In the genomic region with DNA sequence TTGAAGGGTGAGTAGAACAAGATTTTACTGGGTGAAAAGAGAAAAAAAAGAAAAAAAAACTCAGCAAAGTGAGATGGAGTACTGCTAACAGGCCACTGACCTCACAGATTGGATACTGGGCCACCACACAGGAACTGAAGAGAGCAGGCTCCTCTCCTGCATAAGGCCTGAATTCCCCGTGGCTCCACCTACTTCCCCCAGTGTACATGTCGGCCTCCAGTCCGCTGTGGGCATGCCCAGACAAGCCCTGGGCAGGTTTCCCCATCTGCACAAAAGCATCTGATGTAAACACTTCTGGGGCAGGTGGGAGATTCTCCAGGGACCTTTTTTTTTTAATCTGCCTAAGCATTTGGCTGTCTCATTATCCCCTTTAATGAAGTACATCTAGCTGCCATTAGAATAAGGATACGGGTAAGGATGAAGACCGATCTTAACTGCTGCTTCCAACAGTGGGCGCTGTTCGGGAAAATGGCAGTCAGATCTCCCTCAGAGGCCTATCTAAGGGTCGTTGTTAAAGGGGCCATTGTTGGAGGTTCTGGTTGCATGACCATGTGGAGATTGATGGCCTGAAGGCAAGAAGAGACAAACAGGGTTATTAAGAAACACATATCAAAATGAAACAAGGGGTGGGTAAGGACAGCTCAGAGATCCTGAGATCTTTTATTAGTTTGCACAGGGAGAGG, we compare ENCODE assay signal across 10 cellular contexts. TPM values are rescaled to one million over a fixed set of nuclear protein-coding genes. Genes with fewer than 3 reads are reported as not detected.
DNase-seq lines count a peak whose midpoint lies in the region; ATAC-seq and TF ChIP-seq lines count a peak whose summit lies in the region.
"Had no signal": no experiment of that assay in that cellular context is flagged by ENCODE, and none has a peak within 500 bp of the region (broad histone marks: within the 10 kb centered on the region; RNA-seq: fewer than 3 reads in every experiment).

No MANE protein-coding gene starts in this region.

- H2AFZ ChIP-seq in neuronal stem cell (ENCODE audit: low read length) = peak overlapping the region; percentile 62

- no peak overlapping the region for H3K4me2 ChIP-seq in neuronal stem cell (ENCODE audit: insufficient read depth, low read length, poor library complexity, severe bottlenecking)

- H3K27me3 ChIP-seq in neuronal stem cell (ENCODE audit: control insufficient read depth in 3 of 3, insufficient read depth in 3 of 3, low read depth in 1 of 3, low read length in 3 of 3) (no peaks in the 10 kb centered on the region), body of pancreas (no peaks in the 10 kb centered on the region)

- no peak overlapping the region for H3K27ac ChIP-seq in neuronal stem cell (replicated peaks; ENCODE audit: low read length)
- no peak overlapping the region for H3K27ac ChIP-seq in body of pancreas

- H3K36me3 ChIP-seq in neuronal stem cell (replicated peaks in 1 of 2; ENCODE audit: control insufficient read depth in 2 of 2, insufficient read depth in 2 of 2, low read length in 2 of 2) (no peaks in the 10 kb centered on the region), body of pancreas (replicated peaks in 1 of 2; ENCODE audit: insufficient read depth in 1 of 2, low read depth in 2 of 2) (no peaks in the 10 kb centered on the region)

- H3K27me3 Mint-ChIP-seq in activated CD4-positive, alpha-beta T cell treated with anti-CD3 and anti-CD28 coated beads, Interleukin-2, amount 10 ng/mL, durations not matched to agents 24 days and 14 days = peaks cover 2% of the 10 kb centered on the region

- no peak overlapping the region for H3K23ac ChIP-seq in neuronal stem cell (ENCODE audit: low read depth, low read length, poor library complexity)

- H3K36me3 Mint-ChIP-seq in activated CD4-positive, alpha-beta T cell treated with anti-CD3 and anti-CD28 coated beads, Interleukin-2, amount 10 ng/mL, durations not matched to agents 24 days and 14 days (ENCODE audit: low read depth) = peaks cover 4% of the 10 kb centered on the region

- H4K8ac ChIP-seq in neuronal stem cell (ENCODE audit: low read depth, low read length) = no peak overlapping the region

- in situ Hi-C loops in KBM-7 (cut with MboI; ENCODE audit: low pct_unique_long_range_greater_than_20kb, low sequenced_read_pairs) (no loop called here), SK-MEL-5 (cut with HindIII; ENCODE audit: low pct_unique_long_range_greater_than_20kb, low sequenced_read_pairs) (no loop called here)

- H3K4me3 ChIP-seq in neuronal stem cell (ENCODE audit: low read length in 2 of 2) (no peak overlapping the region), body of pancreas (no peak overlapping the region)

- H3K9ac ChIP-seq in neuronal stem cell (ENCODE audit: low read depth, low read length, poor library complexity) = no peak overlapping the region

- no peak overlapping the region for H2BK15ac ChIP-seq in neuronal stem cell (ENCODE audit: low read length)

- H3K79me1 ChIP-seq in neuronal stem cell (ENCODE audit: low read depth, low read length) = no peaks in the 10 kb centered on the region

- no peak overlapping the region for H3K27ac Mint-ChIP-seq in activated CD4-positive, alpha-beta T cell treated with anti-CD3 and anti-CD28 coated beads, Interleukin-2, amount 10 ng/mL, durations not matched to agents 24 days and 14 days

- H3K14ac ChIP-seq in neuronal stem cell (ENCODE audit: low read length) = no peak overlapping the region

- H3K4ac ChIP-seq in neuronal stem cell (ENCODE audit: low read length) = no peak overlapping the region

- no peak overlapping the region for H2BK120ac ChIP-seq in neuronal stem cell (ENCODE audit: low read depth, low read length)

- intact Hi-C loops in activated CD4-positive, alpha-beta T cell treated with anti-CD3 and anti-CD28 coated beads, Interleukin-2, amount 10 ng/mL, durations not matched to agents 24 days and 14 days (cut with micrococcal nuclease) = no loop called here
- intact Hi-C loops in body of pancreas (cut with DNase I) = no loop called here

- no peak overlapping the region for H2BK5ac ChIP-seq in neuronal stem cell (ENCODE audit: low read length)

- no peak overlapping the region for H2AK5ac ChIP-seq in neuronal stem cell (ENCODE audit: low read depth, low read length)

- H3K4me3 Mint-ChIP-seq in activated CD4-positive, alpha-beta T cell treated with anti-CD3 and anti-CD28 coated beads, Interleukin-2, amount 10 ng/mL, durations not matched to agents 24 days and 14 days = no peak overlapping the region

- no peak overlapping the region for H3K18ac ChIP-seq in neuronal stem cell (ENCODE audit: low read length)

- no peak overlapping the region for H2BK12ac ChIP-seq in neuronal stem cell (ENCODE audit: low read length)

- DNase-seq in activated CD4-positive, alpha-beta T cell treated with anti-CD3 and anti-CD28 coated beads, Interleukin-2, amount 10 ng/mL, durations not matched to agents 24 days and 14 days = peak; percentile 58
- no peak for DNase-seq in activated CD4-positive, alpha-beta T cell treated with anti-CD3 and anti-CD28 coated beads, Interleukin-2, amount 50 U/mL, for 48 hours
- DNase-seq in KBM-7 = peak; percentile 82
- DNase-seq in SK-MEL-5 (ENCODE audit: low read depth, low spot score) = peak; percentile 92
- DNase-seq in neuronal stem cell (ENCODE audit: low spot score) = no peak
- DNase-seq in putamen (ENCODE audit: low spot score) = no peak
- DNase-seq in body of pancreas = no peak
- DNase-seq: midbrain; stimulated activated CD4-positive, alpha-beta T cell treated with anti-CD3 and anti-CD28 coated beads, Interleukin-4, amount 100 ng/mL, for 4 hours had no signal

- H4K91ac ChIP-seq in neuronal stem cell (ENCODE audit: low read depth, low read length, poor library complexity) = no peak overlapping the region

- no CpG with 5 or more reads among the region's 8 CpGs for WGBS in neuronal stem cell (ENCODE audit: extremely low coverage in 2 of 2, insufficient read length in 2 of 2, insufficient replicate concordance in 1 of 2), 2 donors
- 53 to 62% methylated on average over 8 of the region's 8 CpGs for WGBS in body of pancreas, 2 donors

- no peak for ATAC-seq in GM18519 (IDR thresholded peaks at IDR 0.05; ENCODE audit: low FRiP score, unreplicated experiment)
- ATAC-seq in body of pancreas = no peak

- TF ChIP-seq POLR2A in body of pancreas (IDR thresholded peaks at IDR 0.05) = no peak

- peaks cover 22% of the 10 kb centered on the region for H3K9me3 Mint-ChIP-seq in activated CD4-positive, alpha-beta T cell treated with anti-CD3 and anti-CD28 coated beads, Interleukin-2, amount 10 ng/mL, durations not matched to agents 24 days and 14 days

- H3K9me3 ChIP-seq in neuronal stem cell (replicated peaks in 1 of 2; ENCODE audit: control insufficient read depth in 2 of 2, insufficient read depth in 1 of 2, low read depth in 1 of 2, low read length in 2 of 2) (peaks cover 0 to 5% of the 10 kb centered on the region in 2 donors), body of pancreas (no peaks in the 10 kb centered on the region)

- H3K4me1 Mint-ChIP-seq in activated CD4-positive, alpha-beta T cell treated with anti-CD3 and anti-CD28 coated beads, Interleukin-2, amount 10 ng/mL, durations not matched to agents 24 days and 14 days = peaks cover 2% of the 10 kb centered on the region

- no peak for TF ChIP-seq CTCF in body of pancreas (IDR thresholded peaks at IDR 0.05)

- H3K4me1 ChIP-seq in neuronal stem cell (ENCODE audit: control insufficient read depth in 2 of 2, insufficient read depth in 1 of 2, low read depth in 1 of 2, low read length in 2 of 2) = no peaks in the 10 kb centered on the region
- H3K4me1 ChIP-seq in body of pancreas = no peaks in the 10 kb centered on the region

RNA-seq across cellular contexts. Expression of gene MS4A13, which starts 48.5 kb away (rescaled TPM):
- total RNA-seq in activated CD4-positive, alpha-beta T cell treated with anti-CD3 and anti-CD28 coated beads, Interleukin-2, amount 10 ng/mL, durations not matched to agents 24 days and 14 days = not detected in 2 replicates
- total RNA-seq in SK-MEL-5 (2014; rRNA removed; shearing (Covaris generic)) = not detected in 2 replicates
- not detected in 2 replicates for polyA plus RNA-seq in SK-MEL-5 (2015; cell fraction: cytosol; rRNA removed)
- polyA plus RNA-seq in SK-MEL-5 (2015; cell fraction: nucleus; rRNA removed) = not detected in 2 replicates
- not detected for polyA plus RNA-seq in neuronal stem cell (2013, experiment 1 of 2)
- polyA plus RNA-seq in neuronal stem cell (2013, experiment 2 of 2) = not detected
- not detected for total RNA-seq in body of pancreas

Comparison
In these comparisons a context has a peak if more than half of its experiments do, and no peak if none do; other contexts are left out.
1. DNase-seq: peak in activated CD4-positive, alpha-beta T cell treated with anti-CD3 and anti-CD28 coated beads, Interleukin-2, amount 10 ng/mL, durations not matched to agents 24 days and 14 days (single experiment), KBM-7 (single experiment) and SK-MEL-5 (single experiment); none in activated CD4-positive, alpha-beta T cell treated with anti-CD3 and anti-CD28 coated beads, Interleukin-2, amount 50 U/mL, for 48 hours (0 of 2), neuronal stem cell (single experiment), putamen (single experiment) and body of pancreas (0 of 4).